ENCODE assay signal across 8 cellular contexts in genomic region chr9:91433180-91433579, GRCh38. TPM values are rescaled to one million over a fixed set of nuclear protein-coding genes. Genes with fewer than 3 reads are reported as not detected.
DNase-seq lines count a peak whose midpoint lies in the region; ATAC-seq and TF ChIP-seq lines count a peak whose summit lies in the region.

No MANE protein-coding gene starts in this region.

- TF ChIP-seq CTCF in DOHH2 (IDR thresholded peaks at IDR 0.05; ENCODE audit: low read depth, low read length, poor library complexity, severe bottlenecking), result peak; percentile 26
- TF ChIP-seq CTCF in left ventricle myocardium inferior (IDR thresholded peaks at IDR 0.05; ENCODE audit: borderline replicate concordance), result peak; percentile 65

- DNase-seq in KBM-7 (peak; percentile 39), left ventricle myocardium inferior (no peak), NCI-H345 treated with DMSO at 0.1 percent for 48 hours (lab: John Stamatoyannopoulos, UW; ENCODE audit: unreplicated experiment) (no peak)
- no peak for DNase-seq in activated CD8-positive, alpha-beta T cell treated with anti-CD3 and anti-CD28 coated beads, Interleukin-2, amount 10 ng/mL, durations not matched to agents 7 days and 5 days
- no peak for DNase-seq in stimulated activated naive CD8-positive, alpha-beta T cell treated with anti-CD3 and anti-CD28 coated beads, Interleukin-15, amount 100 ng/mL, for 72 hours
- no peak for DNase-seq in activated CD4-positive, CD25-positive, alpha-beta regulatory T cell (lab: John Stamatoyannopoulos, UW)

- H3K27me3 ChIP-seq in DOHH2 (ENCODE audit: control insufficient read depth, low read length) (peaks cover 14% of the 10 kb centered on the region; the same call in 1 of the 2 replicates), left ventricle myocardium inferior (ENCODE audit: low read depth) (no peaks in the 10 kb centered on the region)

- H3K36me3 ChIP-seq in DOHH2 (ENCODE audit: control insufficient read depth, low read length), result no peaks in the 10 kb centered on the region
- no peaks in the 10 kb centered on the region for H3K36me3 ChIP-seq in left ventricle myocardium inferior

- H4K20me1 ChIP-seq in DOHH2 (ENCODE audit: control insufficient read depth, insufficient read depth, low read depth, low read length), result no peaks in the 10 kb centered on the region

- H3F3A ChIP-seq in DOHH2 (ENCODE audit: control insufficient read depth, insufficient read depth), result no peaks in the 10 kb centered on the region

- CTCF ChIA-PET in activated CD8-positive, alpha-beta T cell treated with anti-CD3 and anti-CD28 coated beads, Interleukin-2, amount 10 ng/mL, durations not matched to agents 7 days and 5 days (lab: Charles Lee), result interaction anchor here (0.6 to 13.5 kb wide), 17 partner anchors 9 to 518 kb away, joined by 3 to 244 read pairs (median 4); partner anchors contain the start of gene NFIL3

- POLR2A ChIA-PET in activated CD8-positive, alpha-beta T cell treated with anti-CD3 and anti-CD28 coated beads, Interleukin-2, amount 10 ng/mL, durations not matched to agents 7 days and 5 days (lab: Charles Lee), result no interaction called here

- peaks cover 25% of the 10 kb centered on the region for H3K27me3 Mint-ChIP-seq in activated CD8-positive, alpha-beta T cell treated with anti-CD3 and anti-CD28 coated beads, Interleukin-2, amount 10 ng/mL, durations not matched to agents 7 days and 5 days (ENCODE audit: low read depth)
- H3K27me3 Mint-ChIP-seq in stimulated activated naive CD8-positive, alpha-beta T cell treated with anti-CD3 and anti-CD28 coated beads, Interleukin-15, amount 100 ng/mL, for 72 hours, result peaks cover 43% of the 10 kb centered on the region

- intact Hi-C loops in left ventricle myocardium inferior (cut with micrococcal nuclease), result no loop called here

- H3K79me2 ChIP-seq in DOHH2 (ENCODE audit: control insufficient read depth, low read length), result no peaks in the 10 kb centered on the region

- ATAC-seq in activated CD8-positive, alpha-beta T cell treated with anti-CD3 and anti-CD28 coated beads, Interleukin-2, amount 10 ng/mL, durations not matched to agents 7 days and 5 days, result peak; percentile 75
- ATAC-seq in stimulated activated naive CD8-positive, alpha-beta T cell treated with anti-CD3 and anti-CD28 coated beads, Interleukin-15, amount 100 ng/mL, for 72 hours, result peak; percentile 87
- ATAC-seq in GM19324 (IDR thresholded peaks at IDR 0.05; ENCODE audit: low FRiP score, unreplicated experiment), result no peak

- no peak overlapping the region for H3K27ac Mint-ChIP-seq in activated CD8-positive, alpha-beta T cell treated with anti-CD3 and anti-CD28 coated beads, Interleukin-2, amount 10 ng/mL, durations not matched to agents 7 days and 5 days
- no peak overlapping the region for H3K27ac Mint-ChIP-seq in stimulated activated naive CD8-positive, alpha-beta T cell treated with anti-CD3 and anti-CD28 coated beads, Interleukin-15, amount 100 ng/mL, for 72 hours

- H3K9me2 ChIP-seq in DOHH2 (replicated peaks; ENCODE audit: control insufficient read depth, low read length), result no peaks in the 10 kb centered on the region

- no peak overlapping the region for H3K4me2 ChIP-seq in DOHH2 (ENCODE audit: low read length)

- H3K4me3 Mint-ChIP-seq in activated CD8-positive, alpha-beta T cell treated with anti-CD3 and anti-CD28 coated beads, Interleukin-2, amount 10 ng/mL, durations not matched to agents 7 days and 5 days, result no peak overlapping the region
- H3K4me3 Mint-ChIP-seq in stimulated activated naive CD8-positive, alpha-beta T cell treated with anti-CD3 and anti-CD28 coated beads, Interleukin-15, amount 100 ng/mL, for 72 hours, result no peak overlapping the region

- H3K9me3 Mint-ChIP-seq in activated CD8-positive, alpha-beta T cell treated with anti-CD3 and anti-CD28 coated beads, Interleukin-2, amount 10 ng/mL, durations not matched to agents 7 days and 5 days (ENCODE audit: insufficient read depth), result no peaks in the 10 kb centered on the region
- no peaks in the 10 kb centered on the region for H3K9me3 Mint-ChIP-seq in stimulated activated naive CD8-positive, alpha-beta T cell treated with anti-CD3 and anti-CD28 coated beads, Interleukin-15, amount 100 ng/mL, for 72 hours

- in situ Hi-C loops in KBM-7 (cut with MboI; ENCODE audit: low pct_unique_long_range_greater_than_20kb, low sequenced_read_pairs), result loop anchor here (10.0 kb wide), 1 partner anchor 518 kb away; no protein-coding TSS in a partner anchor

- no peaks in the 10 kb centered on the region for H3K36me3 Mint-ChIP-seq in activated CD8-positive, alpha-beta T cell treated with anti-CD3 and anti-CD28 coated beads, Interleukin-2, amount 10 ng/mL, durations not matched to agents 7 days and 5 days (ENCODE audit: low read depth)

- H3K9me3 ChIP-seq in DOHH2 (ENCODE audit: control insufficient read depth, insufficient read depth, low read length) (no peaks in the 10 kb centered on the region), left ventricle myocardium inferior (replicated peaks) (no peaks in the 10 kb centered on the region)

- H3K27ac ChIP-seq in DOHH2 (ENCODE audit: low read depth, low read length) (no peak overlapping the region), left ventricle myocardium inferior (replicated peaks) (no peak overlapping the region)

- peaks cover 9% of the 10 kb centered on the region for H3K4me1 Mint-ChIP-seq in activated CD8-positive, alpha-beta T cell treated with anti-CD3 and anti-CD28 coated beads, Interleukin-2, amount 10 ng/mL, durations not matched to agents 7 days and 5 days (ENCODE audit: low read depth)
- H3K4me1 Mint-ChIP-seq in stimulated activated naive CD8-positive, alpha-beta T cell treated with anti-CD3 and anti-CD28 coated beads, Interleukin-15, amount 100 ng/mL, for 72 hours, result peaks cover 8% of the 10 kb centered on the region

- H3K4me1 ChIP-seq in DOHH2 (ENCODE audit: control insufficient read depth, low read length) (no peaks in the 10 kb centered on the region), left ventricle myocardium inferior (no peaks in the 10 kb centered on the region)

- no peak overlapping the region for H3K4me3 ChIP-seq in DOHH2 (ENCODE audit: low read length)
- no peak overlapping the region for H3K4me3 ChIP-seq in left ventricle myocardium inferior

RNA-seq across cellular contexts. Expression of gene NFIL3, which starts 9.5 kb away (rescaled TPM):
- total RNA-seq in activated CD8-positive, alpha-beta T cell treated with anti-CD3 and anti-CD28 coated beads, Interleukin-2, amount 10 ng/mL, durations not matched to agents 7 days and 5 days, result 10 to 100 TPM; 38.1 to 39.5 TPM
- 25.6 TPM for total RNA-seq in left ventricle myocardium inferior
